Comparison of ENCODE assay signal across 8 cellular contexts in the genomic region with DNA sequence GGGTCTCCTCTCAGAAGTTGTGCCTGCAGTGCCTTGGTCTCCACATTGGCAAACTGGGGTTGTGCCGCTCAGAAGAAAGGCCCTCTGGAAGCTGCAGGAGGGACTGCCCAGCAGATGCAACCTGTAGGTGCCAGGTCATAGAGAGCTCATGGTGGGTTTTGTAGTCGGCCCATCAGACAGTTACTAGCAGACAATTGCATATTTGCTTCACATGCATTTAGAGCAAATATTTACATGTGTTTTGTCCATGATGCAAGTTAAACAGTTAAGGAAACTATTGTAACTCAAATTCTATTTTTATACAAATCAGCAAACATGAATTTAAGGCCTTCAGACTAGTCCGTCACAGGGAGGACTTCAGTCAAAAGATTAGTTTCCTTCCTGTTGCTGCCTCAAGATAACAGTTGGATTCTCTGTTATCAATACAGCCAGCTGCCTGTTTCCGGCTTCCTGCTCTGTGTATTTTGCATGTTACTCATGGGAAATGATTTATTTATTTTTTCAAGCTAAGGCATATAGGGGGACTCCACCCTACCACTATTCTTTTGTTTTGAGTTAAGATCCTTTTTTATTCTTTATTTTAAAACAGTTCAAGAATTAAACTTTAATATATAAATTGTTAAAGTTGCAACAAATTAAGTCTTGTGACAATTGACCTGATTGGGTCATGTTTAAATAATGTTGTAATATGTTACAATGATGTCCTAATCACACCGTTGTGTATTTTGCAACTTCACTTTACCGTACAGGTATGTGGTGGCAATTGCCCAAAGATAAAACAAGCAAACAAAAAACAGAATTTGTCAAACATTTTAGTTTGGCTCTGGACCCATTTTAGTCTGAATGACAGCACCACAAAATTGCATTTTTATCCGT.
DNase-seq lines count a peak whose midpoint lies in the region; ATAC-seq and TF ChIP-seq lines count a peak whose summit lies in the region.

No MANE protein-coding gene starts in this region.

- no peak overlapping the region for H2AFZ ChIP-seq in hepatocyte

- H3K9me3 ChIP-seq in hepatocyte (ENCODE audit: low read depth): no peaks in the 10 kb centered on the region

- intact Hi-C loops in activated CD4-positive, alpha-beta memory T cell treated with anti-CD3 and anti-CD28 coated beads for 36 hours (cut with micrococcal nuclease): loop anchor here (1.0 to 5.0 kb wide), 3 partner anchors 15 to 48 kb away; no protein-coding TSS in a partner anchor

- in situ Hi-C loops in ACHN (cut with HindIII; ENCODE audit: low pct_ligation_motif_present, low pct_unique_long_range_greater_than_20kb, low sequenced_read_pairs): no loop called here

- no peaks in the 10 kb centered on the region for H3K9me2 ChIP-seq in hepatocyte (replicated peaks; ENCODE audit: insufficient read depth)

- H3K4me1 ChIP-seq in hepatocyte (ENCODE audit: insufficient read depth): peaks cover 39% of the 10 kb centered on the region

- H3K4me3 Mint-ChIP-seq in activated CD4-positive, alpha-beta memory T cell treated with anti-CD3 and anti-CD28 coated beads for 36 hours: peak overlapping the region; percentile 48

- no peaks in the 10 kb centered on the region for H3K36me3 ChIP-seq in hepatocyte (replicated peaks; ENCODE audit: insufficient read depth, low read depth)

- H3K79me2 ChIP-seq in hepatocyte: peaks cover 98% of the 10 kb centered on the region

- H3K4me2 ChIP-seq in hepatocyte: peak overlapping the region; percentile 14

- H3K36me3 Mint-ChIP-seq in activated CD4-positive, alpha-beta memory T cell treated with anti-CD3 and anti-CD28 coated beads for 36 hours: no peaks in the 10 kb centered on the region

- WGBS in hepatocyte (ENCODE audit: low lambda C conversion rate, missing lambda C conversion rate): 52% methylated on average over 7 of the region's 7 CpGs

- H3K27ac ChIP-seq in hepatocyte (peak overlapping the region; percentile 51), caudate nucleus (ENCODE audit: low read depth, low read length) (no peak overlapping the region)

- H3K4me1 Mint-ChIP-seq in activated CD4-positive, alpha-beta memory T cell treated with anti-CD3 and anti-CD28 coated beads for 36 hours (ENCODE audit: low read depth): peaks cover 87% of the 10 kb centered on the region

- H4K20me1 ChIP-seq in hepatocyte (ENCODE audit: insufficient read depth, poor library complexity, severe bottlenecking): peaks cover 85% of the 10 kb centered on the region

- POLR2A ChIA-PET in activated CD4-positive, alpha-beta memory T cell treated with anti-CD3 and anti-CD28 coated beads for 36 hours (lab: Charles Lee): interaction anchor here (0.5 to 4.9 kb wide), 6 partner anchors 10 to 1614 kb away, joined by 3 to 25 read pairs (median 6); no protein-coding TSS in a partner anchor

- DNase-seq in activated CD4-positive, alpha-beta memory T cell treated with anti-CD3 and anti-CD28 coated beads for 36 hours: peak; percentile 60
- DNase-seq in hepatocyte (ENCODE audit: low spot score) (peak; percentile 45), ACHN (no peak), caudate nucleus (lab: John Stamatoyannopoulos, UW) (no peak), NCI-H1092 treated with DMSO at 0.1 percent for 48 hours (lab: John Stamatoyannopoulos, UW) (no peak)

- H3K27ac Mint-ChIP-seq in activated CD4-positive, alpha-beta memory T cell treated with anti-CD3 and anti-CD28 coated beads for 36 hours: peak overlapping the region; percentile 94

- H3K9me3 Mint-ChIP-seq in activated CD4-positive, alpha-beta memory T cell treated with anti-CD3 and anti-CD28 coated beads for 36 hours: no peaks in the 10 kb centered on the region

- no peak for TF ChIP-seq CTCF in hepatocyte (IDR thresholded peaks at IDR 0.05; ENCODE audit: poor library complexity)

- H3K27me3 ChIP-seq in hepatocyte: no peaks in the 10 kb centered on the region

- CTCF ChIA-PET in activated CD4-positive, alpha-beta memory T cell treated with anti-CD3 and anti-CD28 coated beads for 36 hours (lab: Charles Lee): interaction anchor here (1.4 kb wide), 1 partner anchor 115 kb away, joined by 3 read pairs; no protein-coding TSS in a partner anchor

- peak; percentile 70 for ATAC-seq in GM18502 (IDR thresholded peaks at IDR 0.05; ENCODE audit: poor library complexity, unreplicated experiment)
- peak; percentile 49 for ATAC-seq in HG03064 (IDR thresholded peaks at IDR 0.05; ENCODE audit: low read depth, unreplicated experiment)
- ATAC-seq in HG02870 (IDR thresholded peaks at IDR 0.05; ENCODE audit: unreplicated experiment): no peak

- no peaks in the 10 kb centered on the region for H3K27me3 Mint-ChIP-seq in activated CD4-positive, alpha-beta memory T cell treated with anti-CD3 and anti-CD28 coated beads for 36 hours

- no peak overlapping the region for H3K4me3 ChIP-seq in hepatocyte

Comparison
In these comparisons a context has a peak if more than half of its experiments do, and no peak if none do; other contexts are left out.
1. DNase-seq: peak in activated CD4-positive, alpha-beta memory T cell treated with anti-CD3 and anti-CD28 coated beads for 36 hours (single experiment) and hepatocyte (single experiment); none in ACHN (single experiment), caudate nucleus (0 of 61) and NCI-H1092 treated with DMSO at 0.1 percent for 48 hours (single experiment).